Comparison of ENCODE assay signal across 11 cellular contexts in the genomic region with DNA sequence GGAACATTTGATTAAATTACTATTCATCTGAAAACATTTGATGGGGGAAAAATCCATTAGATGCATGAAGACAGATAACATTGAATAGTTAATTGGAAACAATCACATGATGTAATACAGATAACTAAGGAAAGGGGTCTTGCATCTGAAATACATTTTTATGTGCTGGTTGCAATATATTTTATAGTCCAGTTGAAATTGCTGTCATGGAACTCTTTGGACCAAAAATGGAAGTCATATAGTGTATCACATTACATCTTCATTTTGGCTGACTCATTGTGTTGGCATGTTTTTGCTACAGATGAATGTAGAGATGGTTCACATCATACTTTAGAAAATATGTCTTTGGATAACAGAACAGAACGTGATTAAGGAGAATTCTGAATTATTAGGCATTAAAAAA. TPM values are rescaled to one million over a fixed set of nuclear protein-coding genes. Genes with fewer than 3 reads are reported as not detected.
A peak's percentile ranks its signal among the peaks of the same experiment; 100 is the strongest.
DNase-seq lines count a peak whose midpoint lies in the region; ATAC-seq, FAIRE-seq and TF ChIP-seq lines count a peak whose summit lies in the region.
"Had no signal": no experiment of that assay in that cellular context is flagged by ENCODE, and none has a peak within 500 bp of the region (broad histone marks: within the 10 kb centered on the region; RNA-seq: fewer than 3 reads in every experiment).

No MANE protein-coding gene starts in this region.

- no peaks in the 10 kb centered on the region for H3K36me3 ChIP-seq in astrocyte (ENCODE audit: insufficient read depth, low read length)
- H3K36me3 ChIP-seq in CD4-positive, alpha-beta memory T cell (ENCODE audit: insufficient read depth, low read length), result no peaks in the 10 kb centered on the region
- no peaks in the 10 kb centered on the region for H3K36me3 ChIP-seq in pancreas
- H3K36me3 ChIP-seq: thyroid gland had no signal

- peak overlapping the region; percentile 73 for H3K4me2 ChIP-seq in astrocyte (ENCODE audit: low read length)

- H3K79me2 ChIP-seq in astrocyte (ENCODE audit: insufficient read depth, low read length), result no peaks in the 10 kb centered on the region

- H3K9me3 ChIP-seq in astrocyte (ENCODE audit: insufficient read depth, low read depth, low read length), result no peaks in the 10 kb centered on the region
- H3K9me3 ChIP-seq in CD4-positive, alpha-beta memory T cell (ENCODE audit: control insufficient read depth in 1 of 2, low read length in 2 of 2), result no peaks in the 10 kb centered on the region
- no peaks in the 10 kb centered on the region for H3K9me3 ChIP-seq in pancreas
- H3K9me3 ChIP-seq: thyroid gland had no signal

- H3K27me3 ChIP-seq in astrocyte (ENCODE audit: insufficient read depth, low read length) (no peaks in the 10 kb centered on the region), pancreas (no peaks in the 10 kb centered on the region)
- H3K27me3 ChIP-seq in CD4-positive, alpha-beta memory T cell (ENCODE audit: insufficient read depth, low read length), result no peaks in the 10 kb centered on the region
- H3K27me3 ChIP-seq: thyroid gland had no signal

- H3K27ac ChIP-seq in astrocyte (ENCODE audit: low read depth, low read length) (peak overlapping the region; percentile 86), pancreas (no peak overlapping the region)
- no peak overlapping the region for H3K27ac ChIP-seq in CD4-positive, alpha-beta memory T cell (ENCODE audit: low read depth, low read length)
- H3K27ac ChIP-seq: thyroid gland had no signal

- H3K36me3 Mint-ChIP-seq in astrocyte (ENCODE audit: low read depth, unreplicated experiment), result no peaks in the 10 kb centered on the region
- H3K36me3 Mint-ChIP-seq in CD4-positive, alpha-beta memory T cell, result no peaks in the 10 kb centered on the region

- peak; percentile 25 for DNase-seq in AG08396 (ENCODE audit: low spot score)
- DNase-seq in HPDE6-E6E7 (ENCODE audit: extremely low spot score), result peak; percentile 4
- DNase-seq in astrocyte (ENCODE audit: low read depth), result peak; percentile 82
- peak; percentile 94 for DNase-seq in iris pigment epithelial cell (ENCODE audit: low read depth)
- DNase-seq in GDM1 (lab: John Stamatoyannopoulos, UW), result no peak
- no peak for DNase-seq in NCI-H1436 (lab: John Stamatoyannopoulos, UW)
- no peak for DNase-seq in CD4-positive, alpha-beta memory T cell
- DNase-seq in pancreas, result no peak
- DNase-seq: stimulated activated CD4-positive, alpha-beta T cell treated with anti-CD3 and anti-CD28 coated beads, Interleukin-4, amount 100 ng/mL, for 4 hours; thyroid gland had no signal

- no peaks in the 10 kb centered on the region for H3K27me3 Mint-ChIP-seq in astrocyte (ENCODE audit: low read depth, unreplicated experiment)
- H3K27me3 Mint-ChIP-seq in CD4-positive, alpha-beta memory T cell, result no peaks in the 10 kb centered on the region

- FAIRE-seq in astrocyte (lab: Jason Lieb, UNC) (peak; percentile 95), pancreas (lab: Jason Lieb, UNC) (no peak)
- FAIRE-seq: colon had no signal

- WGBS in pancreas, 2 donors, result 58 to 75% methylated on average over 1 of the region's 1 CpG

- intact Hi-C loops in CD4-positive, alpha-beta memory T cell (cut with micrococcal nuclease), result no loop called here
- intact Hi-C loops in pancreas (cut with DNase I), result no loop called here

- TF ChIP-seq CTCF in astrocyte (IDR thresholded peaks at IDR 0.05; ENCODE audit: insufficient read depth, low read depth, low read length) (no peak), pancreas (IDR thresholded peaks at IDR 0.05) (no peak)

- POLR2A ChIA-PET in CD4-positive, alpha-beta memory T cell (lab: Charles Lee; ENCODE audit: partially characterized antibody), result no interaction called here

- no peak overlapping the region for H3K4me3 Mint-ChIP-seq in astrocyte (ENCODE audit: unreplicated experiment)
- no peak overlapping the region for H3K4me3 Mint-ChIP-seq in CD4-positive, alpha-beta memory T cell

- no peak overlapping the region for H2AFZ ChIP-seq in astrocyte (ENCODE audit: low read depth, low read length)

- CTCF ChIA-PET in CD4-positive, alpha-beta memory T cell (lab: Charles Lee; ENCODE audit: partially characterized antibody), result interaction anchor here (0.7 to 1.3 kb wide), 4 partner anchors 12 to 130 kb away, joined by 3 to 4 read pairs (median 4); no protein-coding TSS in a partner anchor

- peaks cover 2% of the 10 kb centered on the region for H3K9me3 Mint-ChIP-seq in astrocyte (ENCODE audit: unreplicated experiment)
- H3K9me3 Mint-ChIP-seq in CD4-positive, alpha-beta memory T cell, result no peaks in the 10 kb centered on the region

- no peak overlapping the region for H3K4me3 ChIP-seq in astrocyte (ENCODE audit: insufficient read depth, low read depth, low read length)
- H3K4me3 ChIP-seq in CD4-positive, alpha-beta memory T cell (ENCODE audit: low read length in 2 of 2), result no peak overlapping the region
- H3K4me3 ChIP-seq in pancreas, result no peak overlapping the region
- H3K4me3 ChIP-seq: thyroid gland had no signal

- no peak overlapping the region for H3K9ac ChIP-seq in astrocyte (ENCODE audit: low read length)

- peaks cover 34% of the 10 kb centered on the region for H3K4me1 Mint-ChIP-seq in astrocyte (ENCODE audit: low read depth, unreplicated experiment)
- peaks cover 0 to 1% (median 0%) of the 10 kb centered on the region in 4 donors for H3K4me1 Mint-ChIP-seq in CD4-positive, alpha-beta memory T cell

- H3K4me1 ChIP-seq in astrocyte (ENCODE audit: insufficient read depth, low read length) (peaks cover 22% of the 10 kb centered on the region), pancreas (no peaks in the 10 kb centered on the region)
- H3K4me1 ChIP-seq in CD4-positive, alpha-beta memory T cell (ENCODE audit: insufficient read depth, low read length), result no peaks in the 10 kb centered on the region
- H3K4me1 ChIP-seq: thyroid gland had no signal

- ATAC-seq in pancreas, result no peak

- no peaks in the 10 kb centered on the region for H4K20me1 ChIP-seq in astrocyte (ENCODE audit: insufficient read depth, low read length)

- H3K27ac Mint-ChIP-seq in astrocyte (ENCODE audit: unreplicated experiment), result peak overlapping the region; percentile 64
- H3K27ac Mint-ChIP-seq in CD4-positive, alpha-beta memory T cell, result no peak overlapping the region

RNA-seq across cellular contexts. Expression of a gene that starts 43.0 kb away (rescaled TPM):
- total RNA-seq in astrocyte, result 32.4 and 37.7 TPM in 2 replicates
- 10 to 100 TPM; 10.0 to 15.2 TPM for total RNA-seq in CD4-positive, alpha-beta memory T cell
- 10 to 100 TPM; 10.0 to 16.2 TPM for polyA plus RNA-seq in CD4-positive, alpha-beta memory T cell
- total RNA-seq in pancreas, result 10 to 100 TPM; 15.8 to 26.9 (median 18.5) TPM
- 1 to 10 TPM; 8.1 to 9.5 TPM for polyA plus RNA-seq in pancreas

Comparison
In these comparisons a context has a peak if more than half of its experiments do, and no peak if none do; other contexts are left out.
1. DNase-seq: peak in AG08396 (single experiment), HPDE6-E6E7 (single experiment), astrocyte (single experiment) and iris pigment epithelial cell (single experiment); none in GDM1 (single experiment), NCI-H1436 (single experiment), CD4-positive, alpha-beta memory T cell (0 of 5) and pancreas (0 of 6).